In genomic region chr7:43758861-43759683, GRCh38 we compare ENCODE assay signal across 8 cellular contexts. TPM values are rescaled to one million over a fixed set of nuclear protein-coding genes. Genes with fewer than 3 reads are reported as not detected.
DNase-seq lines count a peak whose midpoint lies in the region; ATAC-seq and TF ChIP-seq lines count a peak whose summit lies in the region.

No MANE protein-coding gene starts in this region.

- H3K36me3 Mint-ChIP-seq in activated T-cell treated with anti-CD3 and anti-CD28 coated beads, Interleukin-2, amount 50 U/mL, for 4 hours (ENCODE audit: insufficient read depth), result peaks cover 4% of the 10 kb centered on the region
- H3K36me3 Mint-ChIP-seq in natural killer cell, result no peaks in the 10 kb centered on the region

- peaks cover 0 to 21% (median 4%) of the 10 kb centered on the region in 4 donors for H3K4me1 ChIP-seq in tibial artery

- peak; percentile 43 for ATAC-seq in HG02610 (IDR thresholded peaks at IDR 0.05; ENCODE audit: unreplicated experiment)
- peak; percentile 72 to 76 for ATAC-seq in activated T-cell treated with anti-CD3 and anti-CD28 coated beads, Interleukin-2, amount 50 U/mL, for 4 hours
- peak; percentile 72 to 80 (median 75) for ATAC-seq in natural killer cell

- no peaks in the 10 kb centered on the region for H3K27me3 ChIP-seq in tibial artery

- H3K4me3 ChIP-seq in tibial artery, result peak overlapping the region; percentile 72 to 78

- no peaks in the 10 kb centered on the region for H3K36me3 ChIP-seq in tibial artery

- TF ChIP-seq CTCF in natural killer cell (IDR thresholded peaks at IDR 0.05) (no peak), tibial artery (IDR thresholded peaks at IDR 0.05) (no peak)

- peak overlapping the region; percentile 73 to 84 for H3K27ac Mint-ChIP-seq in natural killer cell

- intact Hi-C loops in natural killer cell (cut with micrococcal nuclease), result no loop called here
- intact Hi-C loops in tibial artery (cut with DNase I; ENCODE audit: low total_unique reads), result no loop called here

- peaks cover 4% of the 10 kb centered on the region for H3K27me3 Mint-ChIP-seq in activated T-cell treated with anti-CD3 and anti-CD28 coated beads, Interleukin-2, amount 50 U/mL, for 4 hours (ENCODE audit: low read depth)
- peaks cover 0 to 10% of the 10 kb centered on the region in 2 donors for H3K27me3 Mint-ChIP-seq in natural killer cell (ENCODE audit: low read depth in 2 of 2)

- DNase-seq in NCI-H82 (lab: John Stamatoyannopoulos, UW) (peak; percentile 52), NCI-H82 treated with DMSO at 0.1 percent for 48 hours (lab: John Stamatoyannopoulos, UW; ENCODE audit: unreplicated experiment) (no peak), NCI-H526 treated with DMSO at 0.1 percent for 48 hours (lab: John Stamatoyannopoulos, UW) (peak; percentile 45), fibroblast of gingiva (ENCODE audit: low read depth) (peak; percentile 30), natural killer cell (peak; percentile 56), tibial artery (peak in 1 of 2 donors; percentile 35)
- peak; percentile 25 for DNase-seq in activated T-cell treated with anti-CD3 and anti-CD28 coated beads, Interleukin-2, amount 50 U/mL, for 4 hours

- no peaks in the 10 kb centered on the region for H3K9me3 Mint-ChIP-seq in activated T-cell treated with anti-CD3 and anti-CD28 coated beads, Interleukin-2, amount 50 U/mL, for 4 hours
- no peaks in the 10 kb centered on the region for H3K9me3 Mint-ChIP-seq in natural killer cell

- peaks cover 41% of the 10 kb centered on the region for H3K4me1 Mint-ChIP-seq in activated T-cell treated with anti-CD3 and anti-CD28 coated beads, Interleukin-2, amount 50 U/mL, for 4 hours (ENCODE audit: low read depth)
- H3K4me1 Mint-ChIP-seq in natural killer cell, result peaks cover 5 to 28% of the 10 kb centered on the region in 2 donors

- peak overlapping the region; percentile 80 for H3K4me3 Mint-ChIP-seq in activated T-cell treated with anti-CD3 and anti-CD28 coated beads, Interleukin-2, amount 50 U/mL, for 4 hours
- peak overlapping the region; percentile 85 for H3K4me3 Mint-ChIP-seq in natural killer cell

- H3K9me3 ChIP-seq in tibial artery, result no peaks in the 10 kb centered on the region

- peak overlapping the region; percentile 77 to 80 for H3K27ac ChIP-seq in tibial artery

RNA-seq across cellular contexts. Expression of gene BLVRA, which starts 0.6 kb away (rescaled TPM):
- total RNA-seq in activated T-cell treated with anti-CD3 and anti-CD28 coated beads, Interleukin-2, amount 50 U/mL, for 4 hours, result 10 to 100 TPM; 20.7 to 24.9 (median 23.7) TPM
- 10 to 100 TPM; 19.8 to 25.6 (median 20.9) TPM for total RNA-seq in natural killer cell

RNA-seq across cellular contexts. Expression of gene COA1, which starts 29.7 kb away (rescaled TPM):
- 10 to 100 TPM; 51.4 to 56.7 (median 51.5) TPM for total RNA-seq in activated T-cell treated with anti-CD3 and anti-CD28 coated beads, Interleukin-2, amount 50 U/mL, for 4 hours
- total RNA-seq in natural killer cell, result 10 to 100 TPM; 55.0 to 85.3 (median 69.5) TPM
